In the genomic region with DNA sequence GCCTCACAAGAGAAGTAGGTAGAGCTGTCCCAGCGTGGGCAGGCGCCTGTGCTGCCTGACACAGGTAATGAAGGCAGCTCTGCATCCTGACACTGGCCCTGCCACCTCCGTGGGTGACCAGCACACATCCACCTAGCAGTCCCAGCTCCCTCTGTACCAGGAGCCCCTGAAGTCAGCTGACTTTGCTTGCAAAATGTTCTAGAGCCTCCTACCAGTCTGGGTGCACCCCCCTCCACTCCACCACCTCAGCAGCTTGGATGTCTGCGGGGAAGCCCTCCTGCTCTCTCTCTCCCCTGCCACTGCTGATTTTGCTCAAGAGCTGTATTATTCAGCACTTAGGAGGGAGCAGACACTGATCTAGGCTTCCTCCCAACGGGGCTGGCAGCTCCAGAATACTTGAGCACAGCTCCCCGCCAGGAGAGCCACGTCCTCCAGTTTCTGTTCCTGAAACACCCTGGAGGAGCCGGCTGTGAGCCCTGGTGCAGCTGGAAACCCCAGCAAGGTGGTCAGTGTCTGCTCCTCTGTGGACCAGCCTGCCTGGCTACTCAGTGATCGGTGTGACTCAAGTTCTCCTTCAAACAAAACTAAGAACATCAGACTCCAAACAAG, we compare ENCODE assay signal across 6 cellular contexts. TPM values are rescaled to one million over a fixed set of nuclear protein-coding genes. Genes with fewer than 3 reads are reported as not detected.
DNase-seq lines count a peak whose midpoint lies in the region.

No MANE protein-coding gene starts in this region.

- H3K4me1 ChIP-seq in NT2/D1 (ENCODE audit: insufficient read depth, insufficient read length): peaks cover 18% of the 10 kb centered on the region
- peaks cover 4% of the 10 kb centered on the region for H3K4me1 ChIP-seq in endocrine pancreas (ENCODE audit: control insufficient read depth, insufficient read depth, low read length)
- H3K4me1 ChIP-seq in skeletal muscle satellite cell (ENCODE audit: control insufficient read depth, insufficient read depth, low read length): peaks cover 35% of the 10 kb centered on the region

- H3K9ac ChIP-seq in NT2/D1 (ENCODE audit: insufficient read length, low read depth) (peak overlapping the region; percentile 81), endocrine pancreas (ENCODE audit: control insufficient read depth, insufficient read depth, low read length) (peak overlapping the region; percentile 80), skeletal muscle satellite cell (ENCODE audit: low read depth, low read length) (peak overlapping the region; percentile 82)

- peaks cover 10% of the 10 kb centered on the region for H3K27me3 ChIP-seq in NT2/D1 (ENCODE audit: insufficient read depth, insufficient read length)
- no peaks in the 10 kb centered on the region for H3K27me3 ChIP-seq in endocrine pancreas (ENCODE audit: control insufficient read depth, insufficient read depth, low read length)
- H3K27me3 ChIP-seq in skeletal muscle satellite cell (ENCODE audit: control insufficient read depth, insufficient read depth, low read length): no peaks in the 10 kb centered on the region

- peak overlapping the region; percentile 87 for H3K4me3 ChIP-seq in NT2/D1 (ENCODE audit: insufficient read length, low read depth)
- H3K4me3 ChIP-seq in endocrine pancreas (ENCODE audit: control insufficient read depth, insufficient read depth, low read length): peak overlapping the region; percentile 48
- peak overlapping the region; percentile 86 for H3K4me3 ChIP-seq in skeletal muscle satellite cell (ENCODE audit: low read length)

- DNase-seq in Ammon's horn (ENCODE audit: low spot score) (peak; percentile 65), NT2/D1 (ENCODE audit: low read depth, low spot score) (no peak), NCI-H1092 (lab: John Stamatoyannopoulos, UW) (no peak), NCI-H1694 (lab: John Stamatoyannopoulos, UW) (no peak)

- H3K36me3 ChIP-seq in NT2/D1 (ENCODE audit: insufficient read depth, insufficient read length, low read length) (peaks cover 46% of the 10 kb centered on the region), endocrine pancreas (ENCODE audit: control insufficient read depth, insufficient read depth, low read length) (no peaks in the 10 kb centered on the region), skeletal muscle satellite cell (ENCODE audit: insufficient read depth, low read length) (peaks cover 9% of the 10 kb centered on the region)

- no peaks in the 10 kb centered on the region for H3K9me3 ChIP-seq in NT2/D1 (ENCODE audit: insufficient read depth, low read length)
- H3K9me3 ChIP-seq in endocrine pancreas (ENCODE audit: control insufficient read depth, low read length): no peaks in the 10 kb centered on the region
- H3K9me3 ChIP-seq in skeletal muscle satellite cell (replicated peaks; ENCODE audit: low read length): no peaks in the 10 kb centered on the region

- H3K4me2 ChIP-seq in skeletal muscle satellite cell (ENCODE audit: low read length): peak overlapping the region; percentile 98

RNA-seq across cellular contexts. Expression of a gene that starts 1.0 kb away (rescaled TPM):
- total RNA-seq in skeletal muscle satellite cell (2012; rRNA removed): 8.7 and 9.4 TPM in 2 replicates

RNA-seq across cellular contexts. Expression of a gene that starts 1.1 kb away (rescaled TPM):
- 26.1 and 27.1 TPM in 2 replicates for total RNA-seq in skeletal muscle satellite cell (2012; rRNA removed)

RNA-seq across cellular contexts. Expression of a gene that starts 18.9 kb away (rescaled TPM):
- total RNA-seq in skeletal muscle satellite cell (2012; rRNA removed): 0.25 TPM in 1 of 2 replicates, not detected in the other

RNA-seq across cellular contexts. Expression of a gene that starts 42.3 kb away (rescaled TPM):
- total RNA-seq in skeletal muscle satellite cell (2012; rRNA removed): 34.1 and 83.4 TPM in 2 replicates

RNA-seq across cellular contexts. Expression of a gene that starts 54.3 kb away (rescaled TPM):
- 128 and 151 TPM in 2 replicates for total RNA-seq in skeletal muscle satellite cell (2012; rRNA removed)
